In the genomic region with DNA sequence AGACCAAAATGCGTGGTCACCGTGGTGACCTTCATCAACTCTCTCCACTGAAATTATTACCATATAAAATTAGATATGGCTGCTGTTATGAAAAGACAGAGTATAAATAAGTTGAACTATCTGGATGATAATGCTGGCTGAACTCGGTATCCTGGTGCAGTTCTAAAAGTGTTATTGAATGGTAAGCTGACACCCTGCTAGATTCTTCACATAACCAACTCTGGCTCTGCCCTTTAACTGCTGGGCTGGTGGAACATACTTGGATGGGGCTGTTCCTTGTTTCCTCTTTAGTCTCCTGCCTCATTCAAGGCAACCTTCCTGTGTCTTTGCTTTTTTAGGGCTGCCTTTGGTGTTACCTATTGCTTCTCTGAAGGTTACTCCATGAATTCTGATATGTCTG, we compare ENCODE assay signal across 16 cellular contexts.
DNase-seq lines count a peak whose midpoint lies in the region; ATAC-seq and TF ChIP-seq lines count a peak whose summit lies in the region.
"Had no signal": no experiment of that assay in that cellular context is flagged by ENCODE, and none has a peak within 500 bp of the region (broad histone marks: within the 10 kb centered on the region; RNA-seq: fewer than 3 reads in every experiment).

No MANE protein-coding gene starts in this region.

- TF ChIP-seq CTCF in heart right ventricle (IDR thresholded peaks at IDR 0.05): no peak

- H3K4me3 ChIP-seq in heart right ventricle: no peak overlapping the region

- WGBS in heart right ventricle, 2 donors: 50 to 59% methylated on average over 3 of the region's 3 CpGs

- H3K4me1 ChIP-seq in heart right ventricle: no peaks in the 10 kb centered on the region

- DNase-seq in Right ventricle myocardium inferior (ENCODE audit: missing footprints) (no peak), cardiac septum (ENCODE audit: low spot score) (no peak), heart right ventricle (no peak), myocyte (ENCODE audit: low read depth) (peak; percentile 5), RKO (ENCODE audit: low spot score) (no peak), germinal center (ENCODE audit: low spot score) (no peak), A172 (ENCODE audit: low spot score) (no peak)
- DNase-seq: 8988T; ACHN; C1 segment of cervical spinal cord; CD4-positive, alpha-beta memory T cell; DMS153; DND-41; GDM1; GOT3; H9 had no signal

- peak; percentile 91 for ATAC-seq in Right ventricle myocardium inferior
- peak in 6 of 8 donors; percentile 56 to 92 (median 80) for ATAC-seq in heart right ventricle

- H3K27ac ChIP-seq in heart right ventricle: peak overlapping the region in 3 of 10 donors; percentile 12 to 35 (median 16)

- H3K27me3 ChIP-seq in heart right ventricle: no peaks in the 10 kb centered on the region

- peaks cover 0 to 14% (median 8%) of the 10 kb centered on the region in 11 donors for H3K9me3 ChIP-seq in heart right ventricle

- intact Hi-C loops in Right ventricle myocardium inferior (cut with DNase I) (no loop called here), cardiac septum (cut with DNase I) (loop anchor here (10.0 kb wide), 1 partner anchor 103 kb away; a partner anchor contains a TSS), heart right ventricle (cut with DNase I) (no loop called here)

- no peaks in the 10 kb centered on the region for H3K36me3 ChIP-seq in heart right ventricle
